8 cellular contexts compared by ENCODE assay signal in the genomic region with DNA sequence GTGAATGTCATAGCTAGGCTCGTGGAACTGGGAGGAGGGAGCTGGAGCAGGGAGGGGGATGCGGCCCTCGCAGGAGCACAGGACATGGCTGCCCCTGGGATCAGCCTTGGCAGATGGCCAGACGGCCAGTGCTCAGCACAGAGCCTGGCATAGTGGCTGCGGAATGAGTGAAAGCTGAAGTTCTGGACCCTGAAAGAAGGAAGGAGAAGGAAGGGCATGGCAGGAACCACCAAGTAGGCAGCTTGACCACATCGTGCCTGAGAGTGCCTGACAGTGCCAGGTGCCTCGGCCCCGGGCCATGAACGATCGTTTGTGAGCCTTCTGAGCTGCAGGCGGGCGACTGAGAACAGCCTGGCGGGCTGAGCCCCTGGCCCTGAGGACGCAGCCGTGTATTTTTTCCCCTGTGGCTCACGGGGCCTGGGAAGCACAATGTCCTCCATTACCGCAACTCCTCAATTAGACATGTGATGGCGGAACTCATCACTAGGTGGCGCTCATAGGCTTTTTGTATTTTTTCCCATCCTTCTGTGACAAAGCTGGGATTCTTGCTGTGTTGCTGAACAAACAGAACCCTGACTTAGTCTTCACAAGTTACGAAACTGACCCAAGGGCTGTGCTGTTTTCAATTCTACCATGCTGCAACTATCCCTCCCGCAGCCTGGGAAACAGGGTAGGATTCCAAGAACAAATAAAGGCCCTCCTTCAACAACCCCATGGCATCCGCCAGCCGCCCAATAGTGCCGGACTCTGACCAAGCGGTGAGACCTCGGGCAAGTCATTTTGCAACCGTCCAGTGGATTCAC. TPM values are rescaled to one million over a fixed set of nuclear protein-coding genes. Genes with fewer than 3 reads are reported as not detected.
DNase-seq lines count a peak whose midpoint lies in the region; ATAC-seq and TF ChIP-seq lines count a peak whose summit lies in the region.

No MANE protein-coding gene starts in this region.

- peaks cover 5% of the 10 kb centered on the region for H3K27me3 Mint-ChIP-seq in CD4-positive, CD25-positive, alpha-beta regulatory T cell

- DNase-seq in CD4-positive, CD25-positive, alpha-beta regulatory T cell, result peak in 2 of 3 donors; percentile 11 to 53
- DNase-seq in H4 (ENCODE audit: low spot score), result peak; percentile 71
- peak; percentile 26 for DNase-seq in NCI-H2171 (lab: John Stamatoyannopoulos, UW)
- DNase-seq in colonic mucosa, result peak; percentile 87
- DNase-seq in left kidney (ENCODE audit: low read depth, low spot score), result peak; percentile 91
- DNase-seq in stimulated activated CD4-positive, alpha-beta T cell treated with anti-CD3 and anti-CD28 coated beads, Interleukin-2, amount 100 ng/mL, for 24 hours, result peak; percentile 52 to 61

- no peaks in the 10 kb centered on the region for H3K36me3 Mint-ChIP-seq in CD4-positive, CD25-positive, alpha-beta regulatory T cell

- H3K27me3 ChIP-seq in CD4-positive, CD25-positive, alpha-beta regulatory T cell (ENCODE audit: control insufficient read depth, insufficient read depth, low read length), result no peaks in the 10 kb centered on the region
- H3K27me3 ChIP-seq in colonic mucosa, result no peaks in the 10 kb centered on the region

- no peak for ATAC-seq in CD4-positive, CD25-positive, alpha-beta regulatory T cell (ENCODE audit: low read depth in 2 of 2)
- no peak for ATAC-seq in GM18858 (IDR thresholded peaks at IDR 0.05; ENCODE audit: unreplicated experiment)

- intact Hi-C loops in colonic mucosa (cut with DNase I), result loop anchor here (1.0 kb wide), 1 partner anchor 46 kb away; no protein-coding TSS in a partner anchor

- peak; percentile 47 for TF ChIP-seq CTCF in WI38 (IDR thresholded peaks at IDR 0.05; ENCODE audit: low read depth, low read length)
- TF ChIP-seq CTCF in colonic mucosa (IDR thresholded peaks at IDR 0.05), result peak; percentile 64

- no peak overlapping the region for H3K9ac ChIP-seq in colonic mucosa (ENCODE audit: low read depth in 2 of 2, low read length in 2 of 2)

- no peak overlapping the region for H3K27ac Mint-ChIP-seq in CD4-positive, CD25-positive, alpha-beta regulatory T cell

- H3K9me3 Mint-ChIP-seq in CD4-positive, CD25-positive, alpha-beta regulatory T cell, result no peaks in the 10 kb centered on the region

- no peaks in the 10 kb centered on the region for H3K4me1 ChIP-seq in CD4-positive, CD25-positive, alpha-beta regulatory T cell (ENCODE audit: control insufficient read depth, insufficient read depth, low read length, poor library complexity, severe bottlenecking)
- no peaks in the 10 kb centered on the region for H3K4me1 ChIP-seq in colonic mucosa

- H3K36me3 ChIP-seq in CD4-positive, CD25-positive, alpha-beta regulatory T cell (ENCODE audit: control insufficient read depth, insufficient read depth, low read length), result no peaks in the 10 kb centered on the region
- no peaks in the 10 kb centered on the region for H3K36me3 ChIP-seq in colonic mucosa

- no peaks in the 10 kb centered on the region for H3K9me3 ChIP-seq in CD4-positive, CD25-positive, alpha-beta regulatory T cell (ENCODE audit: control insufficient read depth in 2 of 2, low read length in 2 of 2)
- H3K9me3 ChIP-seq in colonic mucosa, result no peaks in the 10 kb centered on the region

- H3K27ac ChIP-seq in CD4-positive, CD25-positive, alpha-beta regulatory T cell (ENCODE audit: insufficient read depth, low read length, poor library complexity, severe bottlenecking), result no peak overlapping the region
- H3K27ac ChIP-seq in colonic mucosa, result no peak overlapping the region

- no peak overlapping the region for H3K4me3 ChIP-seq in CD4-positive, CD25-positive, alpha-beta regulatory T cell (ENCODE audit: low read depth, low read length)
- 0 out of 2 replicates have a peak overlapping the region, but pooled peaks have one; percentile 8 for H3K4me3 ChIP-seq in WI38 (ENCODE audit: low read depth, low read length)
- H3K4me3 ChIP-seq in colonic mucosa, result no peak overlapping the region

- no peak overlapping the region for H3K4me3 Mint-ChIP-seq in CD4-positive, CD25-positive, alpha-beta regulatory T cell

- H3K4me1 Mint-ChIP-seq in CD4-positive, CD25-positive, alpha-beta regulatory T cell, result peaks cover 0 to 4% (median 2%) of the 10 kb centered on the region in 4 donors

RNA-seq across cellular contexts. Expression of gene TMEM61, which starts 29.9 kb away (rescaled TPM):
- total RNA-seq in CD4-positive, CD25-positive, alpha-beta regulatory T cell, result not detected
- polyA plus RNA-seq in CD4-positive, CD25-positive, alpha-beta regulatory T cell, result not detected
- 0.17 TPM in 1 of 2 replicates, not detected in the other for total RNA-seq in H4 (2014; rRNA removed; shearing (Covaris generic))
- total RNA-seq in colonic mucosa, result 10 to 100 TPM; 11.0 to 13.4 TPM

RNA-seq across cellular contexts. Expression of gene BSND, which starts 48.2 kb away (rescaled TPM):
- total RNA-seq in CD4-positive, CD25-positive, alpha-beta regulatory T cell, result not detected
- not detected for polyA plus RNA-seq in CD4-positive, CD25-positive, alpha-beta regulatory T cell
- not detected in 2 replicates for total RNA-seq in H4 (2014; rRNA removed; shearing (Covaris generic))
- total RNA-seq in colonic mucosa, result not detected

Comparison
In these comparisons a context has a peak if more than half of its experiments do, and no peak if none do; other contexts are left out.
1. DNase-seq: peak in every context shown above with its lines; median percentile 91 in left kidney; 87 in colonic mucosa; 71 in H4; 56 in stimulated activated CD4-positive, alpha-beta T cell treated with anti-CD3 and anti-CD28 coated beads, Interleukin-2, amount 100 ng/mL, for 24 hours; 32 in CD4-positive, CD25-positive, alpha-beta regulatory T cell; 26 in NCI-H2171.
2. RNA of gene TMEM61, which starts 29.9 kb away (total RNA-seq): 11.0 to 13.4 TPM in colonic mucosa; 0.17 TPM in H4 and not detected in CD4-positive, CD25-positive, alpha-beta regulatory T cell (single experiment); every median in the first group is over 10 times any median in the second.